Comparison of ENCODE assay signal across 17 cellular contexts in the genomic region with DNA sequence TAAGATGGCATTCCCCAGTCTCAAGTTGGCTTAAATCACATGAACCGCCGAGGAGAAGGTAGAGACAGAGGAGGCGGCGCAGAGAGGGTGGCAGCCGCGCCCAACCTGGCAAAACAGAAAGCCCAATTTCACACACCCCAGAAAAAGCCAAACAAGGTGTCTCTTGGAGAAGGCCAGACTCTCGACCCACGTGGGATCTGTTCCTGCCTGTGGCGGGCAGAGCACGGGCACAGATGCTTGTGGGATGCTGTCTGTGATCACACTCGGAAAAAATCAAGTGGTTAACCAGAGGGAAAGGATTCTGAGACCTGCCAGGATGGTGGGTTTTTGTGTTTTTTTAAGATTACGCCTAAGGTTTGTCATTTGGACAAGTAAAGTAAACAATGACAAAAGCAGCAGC.
DNase-seq lines count a peak whose midpoint lies in the region; ATAC-seq, FAIRE-seq and TF ChIP-seq lines count a peak whose summit lies in the region.
"Had no signal": no experiment of that assay in that cellular context is flagged by ENCODE, and none has a peak within 500 bp of the region (broad histone marks: within the 10 kb centered on the region; RNA-seq: fewer than 3 reads in every experiment).

No MANE protein-coding gene starts in this region.

- no peaks in the 10 kb centered on the region for H3K9me3 Mint-ChIP-seq in activated CD4-positive, alpha-beta T cell treated with anti-CD3 and anti-CD28 coated beads, Interleukin-2, amount 10 ng/mL, durations not matched to agents 24 days and 14 days
- H3K9me3 Mint-ChIP-seq in activated T-helper 17 cell treated with anti-CD3 and anti-CD28 coated beads, Interleukin-2, amount 50 U/mL, for 72 hours = no peaks in the 10 kb centered on the region
- H3K9me3 Mint-ChIP-seq in glutamatergic neuron (ENCODE audit: unreplicated experiment) = peaks cover 54% of the 10 kb centered on the region

- H3K27ac Mint-ChIP-seq in activated CD4-positive, alpha-beta T cell treated with anti-CD3 and anti-CD28 coated beads, Interleukin-2, amount 10 ng/mL, durations not matched to agents 24 days and 14 days = peak overlapping the region; percentile 89
- peak overlapping the region; percentile 51 for H3K27ac Mint-ChIP-seq in activated T-helper 17 cell treated with anti-CD3 and anti-CD28 coated beads, Interleukin-2, amount 50 U/mL, for 72 hours
- peak overlapping the region; percentile 71 for H3K27ac Mint-ChIP-seq in glutamatergic neuron (ENCODE audit: unreplicated experiment)

- H3K4me3 Mint-ChIP-seq in activated CD4-positive, alpha-beta T cell treated with anti-CD3 and anti-CD28 coated beads, Interleukin-2, amount 10 ng/mL, durations not matched to agents 24 days and 14 days = peak overlapping the region; percentile 56
- no peak overlapping the region for H3K4me3 Mint-ChIP-seq in activated T-helper 17 cell treated with anti-CD3 and anti-CD28 coated beads, Interleukin-2, amount 50 U/mL, for 72 hours
- no peak overlapping the region for H3K4me3 Mint-ChIP-seq in glutamatergic neuron (ENCODE audit: unreplicated experiment)

- TF ChIP-seq EP300 in stomach (IDR thresholded peaks at IDR 0.05) = no peak

- H3K9me3 ChIP-seq in stomach = no peaks in the 10 kb centered on the region
- H3K9me3 ChIP-seq: A549, MG63, thyroid gland had no signal

- peaks cover 74% of the 10 kb centered on the region for H3K4me1 Mint-ChIP-seq in activated CD4-positive, alpha-beta T cell treated with anti-CD3 and anti-CD28 coated beads, Interleukin-2, amount 10 ng/mL, durations not matched to agents 24 days and 14 days
- peaks cover 27% of the 10 kb centered on the region for H3K4me1 Mint-ChIP-seq in activated T-helper 17 cell treated with anti-CD3 and anti-CD28 coated beads, Interleukin-2, amount 50 U/mL, for 72 hours
- peaks cover 53% of the 10 kb centered on the region for H3K4me1 Mint-ChIP-seq in glutamatergic neuron (ENCODE audit: low read depth, unreplicated experiment)

- H3K4me1 ChIP-seq in stomach = peaks cover 75 to 99% (median 85%) of the 10 kb centered on the region in 4 donors
- H3K4me1 ChIP-seq: A549 had no signal

- intact Hi-C loops in activated CD4-positive, alpha-beta T cell treated with anti-CD3 and anti-CD28 coated beads, Interleukin-2, amount 10 ng/mL, durations not matched to agents 24 days and 14 days (cut with micrococcal nuclease) = no loop called here
- intact Hi-C loops in stomach (cut with DNase I; ENCODE audit: low total_unique reads) = no loop called here

- no peak overlapping the region for H3K4me3 ChIP-seq in stomach
- H3K4me3 ChIP-seq: A549, cardiac muscle cell, lung, MG63, thyroid gland had no signal

- 53 to 66% (median 58%) methylated on average over 12 of the region's 12 CpGs for WGBS in stomach, 5 donors

- FAIRE-seq in GM12892 (lab: Jason Lieb, UNC) = no peak
- FAIRE-seq: A549 had no signal

- ATAC-seq in activated T-helper 17 cell treated with anti-CD3 and anti-CD28 coated beads, Interleukin-2, amount 50 U/mL, for 72 hours (replicated peaks) = no peak
- ATAC-seq in HG03521 (IDR thresholded peaks at IDR 0.05; ENCODE audit: unreplicated experiment) = no peak
- ATAC-seq: A549 had no signal

- TF ChIP-seq POLR2A in stomach (IDR thresholded peaks at IDR 0.05) (no peak), GM12892 (IDR thresholded peaks at IDR 0.05; ENCODE audit: low read depth, low read length) (no peak)

- no peak for TF ChIP-seq CTCF in glutamatergic neuron (IDR thresholded peaks at IDR 0.05; ENCODE audit: partially characterized antibody, unreplicated experiment)
- no peak for TF ChIP-seq CTCF in stomach (IDR thresholded peaks at IDR 0.05)

- H3K36me3 ChIP-seq in stomach = peaks cover 0 to 12% (median 11%) of the 10 kb centered on the region in 4 donors
- H3K36me3 ChIP-seq: MG63, thyroid gland had no signal

- no peaks in the 10 kb centered on the region for H3K27me3 ChIP-seq in stomach
- H3K27me3 ChIP-seq: cardiac muscle cell, MG63, thyroid gland had no signal

- DNase-seq in activated CD4-positive, alpha-beta T cell treated with anti-CD3 and anti-CD28 coated beads, Interleukin-2, amount 10 ng/mL, durations not matched to agents 24 days and 14 days = peak; percentile 78
- DNase-seq in activated CD4-positive, alpha-beta T cell treated with anti-CD3 and anti-CD28 coated beads for 4 hours = no peak
- DNase-seq in glutamatergic neuron = no peak
- no peak for DNase-seq in stomach
- DNase-seq in GM12892 (ENCODE audit: insufficient read length) = no peak
- DNase-seq in NCI-H69 (lab: John Stamatoyannopoulos, UW) = no peak
- DNase-seq: MG63, NCI-H2171, retina, thyroid gland had no signal

- peak overlapping the region; percentile 22 to 95 (median 93) for H3K27ac ChIP-seq in stomach
- H3K27ac ChIP-seq: A549, cardiac muscle cell, epithelial cell of prostate, HL-60, thyroid gland had no signal

- no peaks in the 10 kb centered on the region for H3K27me3 Mint-ChIP-seq in activated CD4-positive, alpha-beta T cell treated with anti-CD3 and anti-CD28 coated beads, Interleukin-2, amount 10 ng/mL, durations not matched to agents 24 days and 14 days
- H3K27me3 Mint-ChIP-seq in activated T-helper 17 cell treated with anti-CD3 and anti-CD28 coated beads, Interleukin-2, amount 50 U/mL, for 72 hours = no peaks in the 10 kb centered on the region
- H3K27me3 Mint-ChIP-seq in glutamatergic neuron (ENCODE audit: unreplicated experiment) = peaks cover 25% of the 10 kb centered on the region

- H3K36me3 Mint-ChIP-seq in activated CD4-positive, alpha-beta T cell treated with anti-CD3 and anti-CD28 coated beads, Interleukin-2, amount 10 ng/mL, durations not matched to agents 24 days and 14 days (ENCODE audit: low read depth) = peaks cover 23% of the 10 kb centered on the region
- peaks cover 15% of the 10 kb centered on the region for H3K36me3 Mint-ChIP-seq in activated T-helper 17 cell treated with anti-CD3 and anti-CD28 coated beads, Interleukin-2, amount 50 U/mL, for 72 hours (ENCODE audit: low read depth)
- H3K36me3 Mint-ChIP-seq in glutamatergic neuron (ENCODE audit: unreplicated experiment) = peaks cover 9% of the 10 kb centered on the region
